Comparison of ENCODE assay signal across 1 cellular context in the genomic region with DNA sequence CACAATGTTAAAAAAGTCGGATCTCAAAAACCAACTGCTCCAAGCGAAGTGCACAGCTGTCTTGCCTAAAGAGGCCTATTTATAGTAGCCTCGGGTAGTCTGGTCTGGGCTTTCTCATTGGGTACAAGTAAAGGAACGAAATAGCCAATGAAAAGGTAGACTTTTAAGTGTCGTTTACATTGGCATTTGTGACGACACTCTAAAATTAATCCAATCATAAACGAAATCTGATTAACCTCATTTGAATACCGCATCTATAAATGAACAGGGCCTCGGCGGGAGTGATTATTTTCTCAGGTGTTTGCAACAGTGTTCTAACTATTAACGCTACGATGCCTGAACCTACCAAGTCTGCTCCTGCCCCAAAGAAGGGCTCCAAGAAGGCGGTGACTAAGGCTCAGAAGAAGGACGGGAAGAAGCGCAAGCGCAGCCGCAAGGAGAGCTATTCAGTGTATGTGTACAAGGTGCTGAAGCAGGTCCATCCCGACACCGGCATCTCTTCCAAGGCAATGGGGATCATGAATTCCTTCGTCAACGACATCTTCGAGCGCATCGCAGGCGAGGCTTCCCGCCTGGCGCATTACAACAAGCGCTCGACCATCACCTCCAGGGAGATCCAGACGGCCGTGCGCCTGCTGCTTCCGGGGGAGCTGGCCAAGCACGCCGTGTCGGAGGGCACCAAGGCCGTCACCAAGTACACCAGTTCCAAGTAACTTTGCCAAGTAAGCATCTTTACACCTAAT.
TF ChIP-seq lines count a peak whose summit lies in the region.

No MANE protein-coding gene starts in this region.

TF ChIP-seq in HepG2, 621 proteins besides CTCF, POLR2A, EP300 and RAD21 (continued from another document and continues in another):
- peak; percentile 67; the same call in 1 of the 2 replicates for TF ChIP-seq ZNF704 (CRISPR knock-in tag; IDR thresholded peaks at IDR 0.05; ENCODE audit: borderline replicate concordance)
- no peak for TF ChIP-seq NR2F1 (CRISPR knock-in tag; IDR thresholded peaks at IDR 0.05)
- TF ChIP-seq ZNF280B (CRISPR knock-in tag; IDR thresholded peaks at IDR 0.05; ENCODE audit: borderline replicate concordance), result peak; percentile 62; the same call in 1 of the 2 replicates
- TF ChIP-seq, protein P1, sequence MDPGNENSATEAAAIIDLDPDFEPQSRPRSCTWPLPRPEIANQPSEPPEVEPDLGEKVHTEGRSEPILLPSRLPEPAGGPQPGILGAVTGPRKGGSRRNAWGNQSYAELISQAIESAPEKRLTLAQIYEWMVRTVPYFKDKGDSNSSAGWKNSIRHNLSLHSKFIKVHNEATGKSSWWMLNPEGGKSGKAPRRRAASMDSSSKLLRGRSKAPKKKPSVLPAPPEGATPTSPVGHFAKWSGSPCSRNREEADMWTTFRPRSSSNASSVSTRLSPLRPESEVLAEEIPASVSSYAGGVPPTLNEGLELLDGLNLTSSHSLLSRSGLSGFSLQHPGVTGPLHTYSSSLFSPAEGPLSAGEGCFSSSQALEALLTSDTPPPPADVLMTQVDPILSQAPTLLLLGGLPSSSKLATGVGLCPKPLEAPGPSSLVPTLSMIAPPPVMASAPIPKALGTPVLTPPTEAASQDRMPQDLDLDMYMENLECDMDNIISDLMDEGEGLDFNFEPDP (CRISPR knock-in tag; conservative IDR thresholded peaks at IDR 0.05), result no peak
- peak; percentile 59; the same call in 1 of the 2 replicates for TF ChIP-seq ZNF788 (CRISPR knock-in tag; IDR thresholded peaks at IDR 0.05; ENCODE audit: borderline replicate concordance)
- TF ChIP-seq, protein P2, sequence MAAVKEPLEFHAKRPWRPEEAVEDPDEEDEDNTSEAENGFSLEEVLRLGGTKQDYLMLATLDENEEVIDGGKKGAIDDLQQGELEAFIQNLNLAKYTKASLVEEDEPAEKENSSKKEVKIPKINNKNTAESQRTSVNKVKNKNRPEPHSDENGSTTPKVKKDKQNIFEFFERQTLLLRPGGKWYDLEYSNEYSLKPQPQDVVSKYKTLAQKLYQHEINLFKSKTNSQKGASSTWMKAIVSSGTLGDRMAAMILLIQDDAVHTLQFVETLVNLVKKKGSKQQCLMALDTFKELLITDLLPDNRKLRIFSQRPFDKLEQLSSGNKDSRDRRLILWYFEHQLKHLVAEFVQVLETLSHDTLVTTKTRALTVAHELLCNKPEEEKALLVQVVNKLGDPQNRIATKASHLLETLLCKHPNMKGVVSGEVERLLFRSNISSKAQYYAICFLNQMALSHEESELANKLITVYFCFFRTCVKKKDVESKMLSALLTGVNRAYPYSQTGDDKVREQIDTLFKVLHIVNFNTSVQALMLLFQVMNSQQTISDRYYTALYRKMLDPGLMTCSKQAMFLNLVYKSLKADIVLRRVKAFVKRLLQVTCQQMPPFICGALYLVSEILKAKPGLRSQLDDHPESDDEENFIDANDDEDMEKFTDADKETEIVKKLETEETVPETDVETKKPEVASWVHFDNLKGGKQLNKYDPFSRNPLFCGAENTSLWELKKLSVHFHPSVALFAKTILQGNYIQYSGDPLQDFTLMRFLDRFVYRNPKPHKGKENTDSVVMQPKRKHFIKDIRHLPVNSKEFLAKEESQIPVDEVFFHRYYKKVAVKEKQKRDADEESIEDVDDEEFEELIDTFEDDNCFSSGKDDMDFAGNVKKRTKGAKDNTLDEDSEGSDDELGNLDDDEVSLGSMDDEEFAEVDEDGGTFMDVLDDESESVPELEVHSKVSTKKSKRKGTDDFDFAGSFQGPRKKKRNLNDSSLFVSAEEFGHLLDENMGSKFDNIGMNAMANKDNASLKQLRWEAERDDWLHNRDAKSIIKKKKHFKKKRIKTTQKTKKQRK (IDR thresholded peaks at IDR 0.05; ENCODE audit: low read length), result no peak
- TF ChIP-seq, protein P3, sequence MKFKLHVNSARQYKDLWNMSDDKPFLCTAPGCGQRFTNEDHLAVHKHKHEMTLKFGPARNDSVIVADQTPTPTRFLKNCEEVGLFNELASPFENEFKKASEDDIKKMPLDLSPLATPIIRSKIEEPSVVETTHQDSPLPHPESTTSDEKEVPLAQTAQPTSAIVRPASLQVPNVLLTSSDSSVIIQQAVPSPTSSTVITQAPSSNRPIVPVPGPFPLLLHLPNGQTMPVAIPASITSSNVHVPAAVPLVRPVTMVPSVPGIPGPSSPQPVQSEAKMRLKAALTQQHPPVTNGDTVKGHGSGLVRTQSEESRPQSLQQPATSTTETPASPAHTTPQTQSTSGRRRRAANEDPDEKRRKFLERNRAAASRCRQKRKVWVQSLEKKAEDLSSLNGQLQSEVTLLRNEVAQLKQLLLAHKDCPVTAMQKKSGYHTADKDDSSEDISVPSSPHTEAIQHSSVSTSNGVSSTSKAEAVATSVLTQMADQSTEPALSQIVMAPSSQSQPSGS (CRISPR knock-in tag; IDR thresholded peaks at IDR 0.05), result peak; percentile 60
- peak; percentile 93 for TF ChIP-seq ZNF737 (CRISPR knock-in tag; IDR thresholded peaks at IDR 0.05; ENCODE audit: borderline replicate concordance)
- TF ChIP-seq, protein P4, sequence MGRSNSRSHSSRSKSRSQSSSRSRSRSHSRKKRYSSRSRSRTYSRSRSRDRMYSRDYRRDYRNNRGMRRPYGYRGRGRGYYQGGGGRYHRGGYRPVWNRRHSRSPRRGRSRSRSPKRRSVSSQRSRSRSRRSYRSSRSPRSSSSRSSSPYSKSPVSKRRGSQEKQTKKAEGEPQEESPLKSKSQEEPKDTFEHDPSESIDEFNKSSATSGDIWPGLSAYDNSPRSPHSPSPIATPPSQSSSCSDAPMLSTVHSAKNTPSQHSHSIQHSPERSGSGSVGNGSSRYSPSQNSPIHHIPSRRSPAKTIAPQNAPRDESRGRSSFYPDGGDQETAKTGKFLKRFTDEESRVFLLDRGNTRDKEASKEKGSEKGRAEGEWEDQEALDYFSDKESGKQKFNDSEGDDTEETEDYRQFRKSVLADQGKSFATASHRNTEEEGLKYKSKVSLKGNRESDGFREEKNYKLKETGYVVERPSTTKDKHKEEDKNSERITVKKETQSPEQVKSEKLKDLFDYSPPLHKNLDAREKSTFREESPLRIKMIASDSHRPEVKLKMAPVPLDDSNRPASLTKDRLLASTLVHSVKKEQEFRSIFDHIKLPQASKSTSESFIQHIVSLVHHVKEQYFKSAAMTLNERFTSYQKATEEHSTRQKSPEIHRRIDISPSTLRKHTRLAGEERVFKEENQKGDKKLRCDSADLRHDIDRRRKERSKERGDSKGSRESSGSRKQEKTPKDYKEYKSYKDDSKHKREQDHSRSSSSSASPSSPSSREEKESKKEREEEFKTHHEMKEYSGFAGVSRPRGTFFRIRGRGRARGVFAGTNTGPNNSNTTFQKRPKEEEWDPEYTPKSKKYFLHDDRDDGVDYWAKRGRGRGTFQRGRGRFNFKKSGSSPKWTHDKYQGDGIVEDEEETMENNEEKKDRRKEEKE (IDR thresholded peaks at IDR 0.05), result no peak
- no peak for TF ChIP-seq TMF1 (CRISPR knock-in tag; IDR thresholded peaks at IDR 0.05; ENCODE audit: low read depth)
- no peak for TF ChIP-seq ZNF33A (CRISPR knock-in tag; IDR thresholded peaks at IDR 0.05; ENCODE audit: borderline replicate concordance)
- TF ChIP-seq MED8 (CRISPR knock-in tag; IDR thresholded peaks at IDR 0.05; ENCODE audit: insufficient replicate concordance), result peak; percentile 92
- peak; percentile 85 for TF ChIP-seq NFKBIZ (CRISPR knock-in tag; IDR thresholded peaks at IDR 0.05)
- TF ChIP-seq HHEX (CRISPR knock-in tag; IDR thresholded peaks at IDR 0.05), result no peak
- TF ChIP-seq ZBTB1 (CRISPR knock-in tag; IDR thresholded peaks at IDR 0.05; ENCODE audit: borderline replicate concordance), result no peak
- TF ChIP-seq ZNF644 (CRISPR knock-in tag; IDR thresholded peaks at IDR 0.05; ENCODE audit: low read depth), result no peak
- TF ChIP-seq SAFB2 (CRISPR knock-in tag; IDR thresholded peaks at IDR 0.05; ENCODE audit: borderline replicate concordance, low read depth), result peak; percentile 93; the same call in 1 of the 2 replicates
- peak; percentile 91 for TF ChIP-seq AHR (CRISPR knock-in tag; IDR thresholded peaks at IDR 0.05)
- peak; percentile 99 for TF ChIP-seq FIP1L1 (IDR thresholded peaks at IDR 0.05; ENCODE audit: borderline replicate concordance, insufficient read depth, low read depth, low read length)
- peak; percentile 77; the same call in 1 of the 2 replicates for TF ChIP-seq CC2D1A (CRISPR knock-in tag; IDR thresholded peaks at IDR 0.05)
- TF ChIP-seq, protein P5, sequence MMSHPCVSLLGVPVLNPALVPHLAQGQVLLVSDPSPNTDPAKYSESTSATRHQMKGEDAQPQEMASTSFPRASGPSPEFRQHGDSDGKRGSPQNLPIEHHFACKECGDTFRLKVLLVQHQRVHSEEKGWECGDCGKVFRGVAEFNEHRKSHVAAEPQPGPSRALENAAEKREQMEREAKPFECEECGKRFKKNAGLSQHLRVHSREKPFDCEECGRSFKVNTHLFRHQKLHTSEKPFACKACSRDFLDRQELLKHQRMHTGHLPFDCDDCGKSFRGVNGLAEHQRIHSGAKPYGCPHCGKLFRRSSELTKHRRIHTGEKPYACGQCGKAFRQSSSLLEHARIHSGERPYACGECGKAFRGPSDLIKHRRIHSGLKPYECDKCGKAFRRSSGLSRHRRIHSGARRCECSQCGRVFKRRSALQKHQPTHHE (CRISPR knock-in tag; IDR thresholded peaks at IDR 0.05; ENCODE audit: borderline replicate concordance), result no peak
- peak; percentile 94 for TF ChIP-seq ZEB1 (IDR thresholded peaks at IDR 0.05; ENCODE audit: insufficient replicate concordance, low read depth)
- TF ChIP-seq ZNF18 (CRISPR knock-in tag; IDR thresholded peaks at IDR 0.05; ENCODE audit: insufficient replicate concordance), result peak; percentile 64
- TF ChIP-seq ATF7 (IDR thresholded peaks at IDR 0.05), result no peak
- TF ChIP-seq ATF7 (CRISPR knock-in tag; IDR thresholded peaks at IDR 0.05), result no peak; the same call in 1 of the 2 replicates
- no peak for TF ChIP-seq ARNTL (CRISPR knock-in tag; IDR thresholded peaks at IDR 0.05)
- TF ChIP-seq MIER3 (CRISPR knock-in tag; IDR thresholded peaks at IDR 0.05; ENCODE audit: borderline replicate concordance), result peak; percentile 85
- TF ChIP-seq ZNF790 (CRISPR knock-in tag; IDR thresholded peaks at IDR 0.05; ENCODE audit: borderline replicate concordance), result no peak; the same call in 1 of the 2 replicates
- TF ChIP-seq RBM39 (IDR thresholded peaks at IDR 0.05; ENCODE audit: low read depth, low read length, poor library complexity, severe bottlenecking), result peak; percentile 53
- TF ChIP-seq ZNF235 (CRISPR knock-in tag; IDR thresholded peaks at IDR 0.05; ENCODE audit: borderline replicate concordance), result no peak; the same call in 1 of the 2 replicates
- no peak for TF ChIP-seq ZNF572 (CRISPR knock-in tag; IDR thresholded peaks at IDR 0.05)
- peak; percentile 73; the same call in 1 of the 2 replicates for TF ChIP-seq XBP1 (CRISPR knock-in tag; IDR thresholded peaks at IDR 0.05)
- TF ChIP-seq, protein P6, sequence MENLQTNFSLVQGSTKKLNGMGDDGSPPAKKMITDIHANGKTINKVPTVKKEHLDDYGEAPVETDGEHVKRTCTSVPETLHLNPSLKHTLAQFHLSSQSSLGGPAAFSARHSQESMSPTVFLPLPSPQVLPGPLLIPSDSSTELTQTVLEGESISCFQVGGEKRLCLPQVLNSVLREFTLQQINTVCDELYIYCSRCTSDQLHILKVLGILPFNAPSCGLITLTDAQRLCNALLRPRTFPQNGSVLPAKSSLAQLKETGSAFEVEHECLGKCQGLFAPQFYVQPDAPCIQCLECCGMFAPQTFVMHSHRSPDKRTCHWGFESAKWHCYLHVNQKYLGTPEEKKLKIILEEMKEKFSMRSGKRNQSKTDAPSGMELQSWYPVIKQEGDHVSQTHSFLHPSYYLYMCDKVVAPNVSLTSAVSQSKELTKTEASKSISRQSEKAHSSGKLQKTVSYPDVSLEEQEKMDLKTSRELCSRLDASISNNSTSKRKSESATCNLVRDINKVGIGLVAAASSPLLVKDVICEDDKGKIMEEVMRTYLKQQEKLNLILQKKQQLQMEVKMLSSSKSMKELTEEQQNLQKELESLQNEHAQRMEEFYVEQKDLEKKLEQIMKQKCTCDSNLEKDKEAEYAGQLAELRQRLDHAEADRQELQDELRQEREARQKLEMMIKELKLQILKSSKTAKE (CRISPR knock-in tag; IDR thresholded peaks at IDR 0.05; ENCODE audit: borderline replicate concordance), result peak; percentile 27; the same call in 1 of the 2 replicates
- 0 out of 2 replicates have a peak, but pooled peaks have one; percentile 25 for TF ChIP-seq SIX4 (CRISPR knock-in tag; IDR thresholded peaks at IDR 0.05)
- TF ChIP-seq MBD4 (IDR thresholded peaks at IDR 0.05; ENCODE audit: borderline replicate concordance, low read length), result no peak; the same call in 1 of the 2 replicates
- TF ChIP-seq ASH2L (IDR thresholded peaks at IDR 0.05; ENCODE audit: insufficient read length, low read depth, low read length), result peak; percentile 27
- TF ChIP-seq ZNF12 (CRISPR knock-in tag; IDR thresholded peaks at IDR 0.05), result no peak
- TF ChIP-seq, protein P7, sequence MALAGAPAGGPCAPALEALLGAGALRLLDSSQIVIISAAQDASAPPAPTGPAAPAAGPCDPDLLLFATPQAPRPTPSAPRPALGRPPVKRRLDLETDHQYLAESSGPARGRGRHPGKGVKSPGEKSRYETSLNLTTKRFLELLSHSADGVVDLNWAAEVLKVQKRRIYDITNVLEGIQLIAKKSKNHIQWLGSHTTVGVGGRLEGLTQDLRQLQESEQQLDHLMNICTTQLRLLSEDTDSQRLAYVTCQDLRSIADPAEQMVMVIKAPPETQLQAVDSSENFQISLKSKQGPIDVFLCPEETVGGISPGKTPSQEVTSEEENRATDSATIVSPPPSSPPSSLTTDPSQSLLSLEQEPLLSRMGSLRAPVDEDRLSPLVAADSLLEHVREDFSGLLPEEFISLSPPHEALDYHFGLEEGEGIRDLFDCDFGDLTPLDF (CRISPR knock-in tag; IDR thresholded peaks at IDR 0.05), result peak; percentile 69
